Comparison of ENCODE assay signal across 15 cellular contexts in the genomic region with DNA sequence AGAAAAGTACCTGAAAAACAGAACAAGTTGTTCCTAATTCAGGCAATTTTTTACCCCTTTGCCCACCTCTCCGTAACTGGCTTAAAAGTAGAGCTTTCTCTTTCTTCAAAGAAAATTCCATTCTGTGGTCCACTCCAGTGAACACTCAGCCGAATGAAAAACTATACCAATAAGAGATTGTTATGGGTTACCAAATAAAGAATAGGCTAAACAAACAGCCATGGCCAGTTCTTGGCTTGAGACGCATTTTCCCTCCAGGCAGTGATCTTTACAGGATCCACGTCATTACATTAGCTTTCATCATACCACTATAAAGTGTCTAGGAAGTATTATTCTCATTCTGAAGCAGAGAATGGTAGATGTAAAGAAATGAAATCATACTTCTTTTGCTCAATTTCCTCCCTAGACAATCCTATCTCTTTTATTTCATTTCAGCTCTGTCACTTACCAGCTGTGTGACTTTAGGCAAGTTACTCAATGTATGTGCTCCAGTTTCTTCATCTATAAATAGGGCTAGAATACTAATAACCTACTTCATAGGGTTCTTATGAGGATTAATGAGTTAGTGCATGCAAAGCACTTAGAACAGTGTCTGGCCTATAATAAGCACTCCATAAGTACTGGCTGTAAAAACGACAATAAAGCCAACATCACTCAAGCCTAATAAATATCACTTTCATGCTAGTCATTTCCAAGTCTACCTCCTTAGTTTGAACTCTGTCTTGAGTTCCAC. TPM values are rescaled to one million over a fixed set of nuclear protein-coding genes. Genes with fewer than 3 reads are reported as not detected.
DNase-seq lines count a peak whose midpoint lies in the region; ATAC-seq and TF ChIP-seq lines count a peak whose summit lies in the region.
"Had no signal": no experiment of that assay in that cellular context is flagged by ENCODE, and none has a peak within 500 bp of the region (broad histone marks: within the 10 kb centered on the region; RNA-seq: fewer than 3 reads in every experiment).

No MANE protein-coding gene starts in this region.

- TF ChIP-seq CTCF in AG09309 (IDR thresholded peaks at IDR 0.05; ENCODE audit: control insufficient read depth, insufficient read depth, low read depth, low read length, missing control alignments): no peak
- no peak for TF ChIP-seq CTCF in LNCaP clone FGC (IDR thresholded peaks at IDR 0.05; ENCODE audit: control insufficient read depth, extremely low read depth, insufficient read depth)
- no peak for TF ChIP-seq CTCF in hepatocyte (IDR thresholded peaks at IDR 0.05; ENCODE audit: poor library complexity)

- WGBS in hepatocyte (ENCODE audit: low lambda C conversion rate, missing lambda C conversion rate): 50% methylated on average over 5 of the region's 5 CpGs

- no peaks in the 10 kb centered on the region for H3K9me2 ChIP-seq in hepatocyte (replicated peaks; ENCODE audit: insufficient read depth)

- H3K9me3 ChIP-seq in adipocyte (ENCODE audit: control insufficient read depth, low read length): no peaks in the 10 kb centered on the region
- H3K9me3 ChIP-seq in hepatocyte (ENCODE audit: low read depth): no peaks in the 10 kb centered on the region
- H3K9me3 ChIP-seq in T-helper 17 cell (ENCODE audit: control insufficient read depth, low read length, poor library complexity, severe bottlenecking): no peaks in the 10 kb centered on the region
- H3K9me3 ChIP-seq: vagina had no signal

- H3K4me1 ChIP-seq in adipocyte (ENCODE audit: control insufficient read depth, insufficient read depth, low read length): peaks cover 21% of the 10 kb centered on the region
- peaks cover 23% of the 10 kb centered on the region for H3K4me1 ChIP-seq in hepatocyte (ENCODE audit: insufficient read depth)

- no peaks in the 10 kb centered on the region for H4K20me1 ChIP-seq in hepatocyte (ENCODE audit: insufficient read depth, poor library complexity, severe bottlenecking)

- no peak overlapping the region for H3K4me3 Mint-ChIP-seq in T-helper 17 cell
- H3K4me3 Mint-ChIP-seq: activated T-cell treated with anti-CD3 and anti-CD28 coated beads, Interleukin-2, amount 50 U/mL, for 24 hours; CD4-positive, CD25-positive, alpha-beta regulatory T cell; WTC11 had no signal

- peak; percentile 62 for DNase-seq in AG09309 (ENCODE audit: low read depth)
- peak; percentile 75 for DNase-seq in LNCaP clone FGC (ENCODE audit: low read depth)
- DNase-seq in adipocyte (ENCODE audit: low read depth): peak; percentile 81
- no peak for DNase-seq in hepatocyte (ENCODE audit: low spot score)
- DNase-seq in RKO (ENCODE audit: low spot score): no peak
- no peak for DNase-seq in T-helper 17 cell
- no peak for DNase-seq in activated naive CD4-positive, alpha-beta T cell (lab: John Stamatoyannopoulos, UW)
- DNase-seq in G401 (ENCODE audit: low spot score): no peak
- DNase-seq: activated T-cell treated with anti-CD3 and anti-CD28 coated beads, Interleukin-2, amount 50 U/mL, for 24 hours; CD4-positive, CD25-positive, alpha-beta regulatory T cell; left colon; NCI-H2029 had no signal

- in situ Hi-C loops in G401 (cut with HindIII; ENCODE audit: low sequenced_read_pairs): no loop called here

- peak overlapping the region; percentile 36 for H3K4me2 ChIP-seq in hepatocyte

- peaks cover 6% of the 10 kb centered on the region for H3K4me1 Mint-ChIP-seq in T-helper 17 cell
- H3K4me1 Mint-ChIP-seq: CD4-positive, CD25-positive, alpha-beta regulatory T cell had no signal

- H3K36me3 ChIP-seq in adipocyte (ENCODE audit: control insufficient read depth, insufficient read depth, low read length, severe bottlenecking): no peaks in the 10 kb centered on the region
- H3K36me3 ChIP-seq in hepatocyte (replicated peaks; ENCODE audit: insufficient read depth, low read depth): no peaks in the 10 kb centered on the region
- H3K36me3 ChIP-seq: vagina had no signal

- peak overlapping the region; percentile 42 for H3K27ac ChIP-seq in hepatocyte
- H3K27ac ChIP-seq: vagina had no signal

- H3K27ac Mint-ChIP-seq in T-helper 17 cell: no peak overlapping the region
- H3K27ac Mint-ChIP-seq: activated T-cell treated with anti-CD3 and anti-CD28 coated beads, Interleukin-2, amount 50 U/mL, for 24 hours; CD4-positive, CD25-positive, alpha-beta regulatory T cell; WTC11 had no signal

- H3K9ac ChIP-seq in adipocyte (ENCODE audit: low read length): no peak overlapping the region

- H3K36me3 Mint-ChIP-seq in T-helper 17 cell (ENCODE audit: low read depth): peaks cover 2% of the 10 kb centered on the region
- H3K36me3 Mint-ChIP-seq: brain; CD4-positive, CD25-positive, alpha-beta regulatory T cell had no signal

- H3K27me3 ChIP-seq in adipocyte (replicated peaks; ENCODE audit: control insufficient read depth, insufficient read depth, low read length) (no peaks in the 10 kb centered on the region), hepatocyte (no peaks in the 10 kb centered on the region)
- H3K27me3 ChIP-seq: vagina had no signal

- H3K27me3 Mint-ChIP-seq in T-helper 17 cell: peaks cover 39% of the 10 kb centered on the region

- H3K4me3 ChIP-seq in AG09309 (ENCODE audit: control insufficient read depth, low read depth, low read length): no peak overlapping the region
- no peak overlapping the region for H3K4me3 ChIP-seq in LNCaP clone FGC (ENCODE audit: low read depth, low read length)
- H3K4me3 ChIP-seq in adipocyte (ENCODE audit: low read length): no peak overlapping the region
- no peak overlapping the region for H3K4me3 ChIP-seq in hepatocyte
- H3K4me3 ChIP-seq: vagina had no signal

- ATAC-seq in T-helper 17 cell: no peak
- ATAC-seq: left colon, WTC11 had no signal

- no peaks in the 10 kb centered on the region for H3K79me2 ChIP-seq in hepatocyte

- no peak overlapping the region for H2AFZ ChIP-seq in hepatocyte

RNA-seq across cellular contexts. Expression of a gene that starts 26.5 kb away (rescaled TPM):
- 4.1 and 4.7 TPM in 2 replicates for total RNA-seq in hepatocyte
- polyA plus RNA-seq in hepatocyte: 3.0 and 4.3 TPM in 2 replicates
- total RNA-seq in T-helper 17 cell: 1 to 10 TPM; 1.0 to 1.4 TPM
- 5.2 and 6.0 TPM in 2 replicates for total RNA-seq in G401 (2014; rRNA removed; shearing (Covaris generic))

Comparison
In these comparisons a context has a peak if more than half of its experiments do, and no peak if none do; other contexts are left out.
1. DNase-seq: peak in AG09309 (single experiment), LNCaP clone FGC (single experiment) and adipocyte (single experiment); none in hepatocyte (single experiment), RKO (single experiment), T-helper 17 cell (0 of 3), activated naive CD4-positive, alpha-beta T cell (0 of 4) and G401 (single experiment).